In genomic region chr2:19073522-19073921, GRCh38 we compare ENCODE assay signal across 10 cellular contexts.
DNase-seq lines count a peak whose midpoint lies in the region; ATAC-seq, FAIRE-seq and TF ChIP-seq lines count a peak whose summit lies in the region.
"Had no signal": no experiment of that assay in that cellular context is flagged by ENCODE, and none has a peak within 500 bp of the region (broad histone marks: within the 10 kb centered on the region; RNA-seq: fewer than 3 reads in every experiment).

No MANE protein-coding gene starts in this region.

- CTCF ChIA-PET in HEK293T (lab: Yijun Ruan, JAX): no interaction called here

- FAIRE-seq in astrocyte (lab: Jason Lieb, UNC): no peak

- no peak overlapping the region for H3K4me3 ChIP-seq in astrocyte (ENCODE audit: insufficient read depth, low read depth, low read length)
- H3K4me3 ChIP-seq: cardiac muscle cell had no signal

- no peaks in the 10 kb centered on the region for H3K4me1 Mint-ChIP-seq in astrocyte (ENCODE audit: low read depth, unreplicated experiment)

- no peak overlapping the region for H3K27ac Mint-ChIP-seq in astrocyte (ENCODE audit: unreplicated experiment)
- H3K27ac Mint-ChIP-seq: CD8-positive, alpha-beta T cell had no signal

- H3K4me2 ChIP-seq in astrocyte (ENCODE audit: low read length): peak overlapping the region; percentile 7

- TF ChIP-seq CTCF in astrocyte (IDR thresholded peaks at IDR 0.05; ENCODE audit: insufficient read depth, low read depth, low read length): no peak

- POLR2A ChIA-PET in HEK293T (lab: Yijun Ruan, JAX): no interaction called here

- no peaks in the 10 kb centered on the region for H3K36me3 Mint-ChIP-seq in astrocyte (ENCODE audit: low read depth, unreplicated experiment)

- ATAC-seq in GM21619 (IDR thresholded peaks at IDR 0.05; ENCODE audit: unreplicated experiment) (no peak), HG02623 (IDR thresholded peaks at IDR 0.05; ENCODE audit: unreplicated experiment) (no peak)
- ATAC-seq: CD8-positive, alpha-beta T cell had no signal

- H3K9me3 ChIP-seq in astrocyte (ENCODE audit: insufficient read depth, low read depth, low read length): no peaks in the 10 kb centered on the region

- peaks cover 8% of the 10 kb centered on the region for H3K4me1 ChIP-seq in astrocyte (ENCODE audit: insufficient read depth, low read length)

- H2AFZ ChIP-seq in astrocyte (ENCODE audit: low read depth, low read length): no peak overlapping the region

- H3K27ac ChIP-seq in astrocyte (ENCODE audit: low read depth, low read length): no peak overlapping the region
- H3K27ac ChIP-seq: cardiac muscle cell had no signal

- no peaks in the 10 kb centered on the region for H3K27me3 ChIP-seq in astrocyte (ENCODE audit: insufficient read depth, low read length)
- H3K27me3 ChIP-seq: cardiac muscle cell had no signal

- DNase-seq in AG20443 (ENCODE audit: low spot score) (peak; percentile 59), HS-5 (ENCODE audit: low read depth) (peak; percentile 52), astrocyte (ENCODE audit: low read depth) (peak; percentile 70), iris pigment epithelial cell (ENCODE audit: low read depth) (peak; percentile 87), NCI-H345 treated with DMSO at 0.1 percent for 48 hours (lab: John Stamatoyannopoulos, UW; ENCODE audit: unreplicated experiment) (no peak), HEK293T (ENCODE audit: extremely low spot score) (no peak)
- DNase-seq: CD8-positive, alpha-beta T cell had no signal

- H3K9ac ChIP-seq in astrocyte (ENCODE audit: low read length): no peak overlapping the region

- H3K4me3 Mint-ChIP-seq in astrocyte (ENCODE audit: unreplicated experiment): no peak overlapping the region
- H3K4me3 Mint-ChIP-seq: CD8-positive, alpha-beta T cell had no signal

- no peaks in the 10 kb centered on the region for H3K79me2 ChIP-seq in astrocyte (ENCODE audit: insufficient read depth, low read length)

- no peaks in the 10 kb centered on the region for H3K9me3 Mint-ChIP-seq in astrocyte (ENCODE audit: unreplicated experiment)
- H3K9me3 Mint-ChIP-seq: CD8-positive, alpha-beta T cell had no signal

- peaks cover 2% of the 10 kb centered on the region for H3K27me3 Mint-ChIP-seq in astrocyte (ENCODE audit: low read depth, unreplicated experiment)

- H4K20me1 ChIP-seq in astrocyte (ENCODE audit: insufficient read depth, low read length): no peaks in the 10 kb centered on the region

- H3K36me3 ChIP-seq in astrocyte (ENCODE audit: insufficient read depth, low read length): no peaks in the 10 kb centered on the region
- H3K36me3 ChIP-seq: cardiac muscle cell had no signal

TF ChIP-seq in HEK293T, 16 proteins besides CTCF, POLR2A, EP300 and RAD21:
- no peak for TF ChIP-seq L3MBTL2 (conservative IDR thresholded peaks at IDR 0.05)
- TF ChIP-seq BHLHE40 (IDR thresholded peaks at IDR 0.05; ENCODE audit: borderline replicate concordance): no peak
- TF ChIP-seq NFRKB (IDR thresholded peaks at IDR 0.05): no peak
- TF ChIP-seq LEF1 (IDR thresholded peaks at IDR 0.05; ENCODE audit: borderline replicate concordance): no peak
- no peak for TF ChIP-seq ELF4 (IDR thresholded peaks at IDR 0.05)
- TF ChIP-seq PKNOX1 (IDR thresholded peaks at IDR 0.05): no peak
- TF ChIP-seq SP1 (IDR thresholded peaks at IDR 0.05): no peak
- no peak for TF ChIP-seq FOXM1 (IDR thresholded peaks at IDR 0.05; ENCODE audit: borderline replicate concordance)
- TF ChIP-seq HDGF (IDR thresholded peaks at IDR 0.05; ENCODE audit: borderline replicate concordance): no peak
- TF ChIP-seq CTBP1 (IDR thresholded peaks at IDR 0.05; ENCODE audit: borderline replicate concordance): no peak
- no peak for TF ChIP-seq FOXK2 (IDR thresholded peaks at IDR 0.05)
- no peak for TF ChIP-seq FOXA1 (IDR thresholded peaks at IDR 0.05)
- no peak for TF ChIP-seq ZNF384 (IDR thresholded peaks at IDR 0.05)
- TF ChIP-seq TARDBP (IDR thresholded peaks at IDR 0.05): no peak
- no peak for TF ChIP-seq SUZ12 (IDR thresholded peaks at IDR 0.05)
- TF ChIP-seq ARNT (IDR thresholded peaks at IDR 0.05): no peak

Comparison
In these comparisons a context has a peak if more than half of its experiments do, and no peak if none do; other contexts are left out.
1. DNase-seq: peak in AG20443 (single experiment), HS-5 (single experiment), astrocyte (single experiment) and iris pigment epithelial cell (single experiment); none in NCI-H345 treated with DMSO at 0.1 percent for 48 hours (single experiment) and HEK293T (single experiment).